12 cellular contexts compared by ENCODE assay signal in the genomic region with DNA sequence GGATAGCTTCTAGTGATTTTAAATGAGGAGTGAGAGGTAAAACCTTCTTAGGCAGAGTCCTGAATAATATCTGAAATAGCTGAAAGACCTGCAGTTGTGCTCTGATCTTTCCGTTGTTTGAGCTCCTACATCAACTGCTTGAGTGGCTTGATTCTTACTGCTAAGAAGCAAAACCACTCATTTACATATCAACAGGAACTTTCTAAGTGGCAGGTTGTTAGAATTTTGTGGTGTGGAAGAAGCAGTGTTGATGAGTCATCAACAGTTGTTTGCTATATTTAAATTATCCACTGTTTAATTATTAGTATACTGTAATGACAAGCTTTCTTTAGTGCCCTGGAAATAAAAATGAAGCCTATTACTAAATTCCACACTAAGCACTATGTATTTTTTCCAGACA.
A peak's percentile ranks its signal among the peaks of the same experiment; 100 is the strongest.
DNase-seq lines count a peak whose midpoint lies in the region; ATAC-seq and TF ChIP-seq lines count a peak whose summit lies in the region.
"Had no signal": no experiment of that assay in that cellular context is flagged by ENCODE, and none has a peak within 500 bp of the region (broad histone marks: within the 10 kb centered on the region; RNA-seq: fewer than 3 reads in every experiment).

No MANE protein-coding gene starts in this region.

- H3K9me3 ChIP-seq in WERI-Rb-1 (ENCODE audit: severe bottlenecking) = no peaks in the 10 kb centered on the region

- H3K4me3 ChIP-seq in astrocyte of the cerebellum (ENCODE audit: low read depth, low read length) = no peak overlapping the region
- no peak overlapping the region for H3K4me3 ChIP-seq in WERI-Rb-1 (ENCODE audit: low read depth, low read length)

- H3K36me3 Mint-ChIP-seq in activated T-helper 17 cell treated with anti-CD3 and anti-CD28 coated beads, Interleukin-2, amount 50 U/mL, for 72 hours (ENCODE audit: low read depth) = no peaks in the 10 kb centered on the region

- H3K4me1 Mint-ChIP-seq in activated T-helper 17 cell treated with anti-CD3 and anti-CD28 coated beads, Interleukin-2, amount 50 U/mL, for 72 hours = no peaks in the 10 kb centered on the region
- H3K4me1 Mint-ChIP-seq: activated B cell treated with CpG ODN at 0.5 μM for 24 hours had no signal

- no peaks in the 10 kb centered on the region for H3K27me3 ChIP-seq in WERI-Rb-1 (ENCODE audit: insufficient read depth, low read depth, severe bottlenecking)

- H3K27me3 Mint-ChIP-seq in activated T-helper 17 cell treated with anti-CD3 and anti-CD28 coated beads, Interleukin-2, amount 50 U/mL, for 72 hours = no peaks in the 10 kb centered on the region
- H3K27me3 Mint-ChIP-seq: activated B cell treated with CpG ODN at 0.5 μM for 24 hours had no signal

- in situ Hi-C loops in astrocyte of the cerebellum (cut with HindIII; ENCODE audit: low sequenced_read_pairs) = no loop called here

- peak; percentile 80 for ATAC-seq in GM18520 (IDR thresholded peaks at IDR 0.05; ENCODE audit: unreplicated experiment)
- ATAC-seq in GM21825 (IDR thresholded peaks at IDR 0.05; ENCODE audit: unreplicated experiment) = peak; percentile 83
- ATAC-seq in HG03432 (IDR thresholded peaks at IDR 0.05; ENCODE audit: unreplicated experiment) = peak; percentile 88
- no peak for ATAC-seq in activated T-helper 17 cell treated with anti-CD3 and anti-CD28 coated beads, Interleukin-2, amount 50 U/mL, for 72 hours (replicated peaks)

- H3K27ac Mint-ChIP-seq in activated T-helper 17 cell treated with anti-CD3 and anti-CD28 coated beads, Interleukin-2, amount 50 U/mL, for 72 hours = no peak overlapping the region
- H3K27ac Mint-ChIP-seq: activated B cell treated with CpG ODN at 0.5 μM for 24 hours had no signal

- no peaks in the 10 kb centered on the region for H3K36me3 ChIP-seq in WERI-Rb-1

- no peak overlapping the region for H3K27ac ChIP-seq in WERI-Rb-1

- no peak overlapping the region for H3K4me3 Mint-ChIP-seq in activated T-helper 17 cell treated with anti-CD3 and anti-CD28 coated beads, Interleukin-2, amount 50 U/mL, for 72 hours
- H3K4me3 Mint-ChIP-seq: activated B cell treated with CpG ODN at 0.5 μM for 24 hours had no signal

- H3K9me3 Mint-ChIP-seq in activated T-helper 17 cell treated with anti-CD3 and anti-CD28 coated beads, Interleukin-2, amount 50 U/mL, for 72 hours = peaks cover 6% of the 10 kb centered on the region

- DNase-seq in astrocyte of the cerebellum (ENCODE audit: low read depth) = peak; percentile 3
- no peak for DNase-seq in SK-N-DZ (ENCODE audit: low spot score)
- DNase-seq in SIG-M5 (lab: John Stamatoyannopoulos, UW) = no peak
- DNase-seq in WERI-Rb-1 = no peak
- DNase-seq: activated B cell treated with CpG ODN at 0.5 μM for 24 hours, AML-193, caudate nucleus, NCI-H2107 had no signal

- TF ChIP-seq CTCF in astrocyte of the cerebellum (IDR thresholded peaks at IDR 0.05; ENCODE audit: low read depth, low read length, missing control alignments) (no peak), WERI-Rb-1 (IDR thresholded peaks at IDR 0.05; ENCODE audit: low read depth, low read length) (no peak)
